ENCODE assay signal across 23 cellular contexts in genomic region chr11:114413958-114414357, GRCh38.
"Had no signal": no experiment of that assay in that cellular context is flagged by ENCODE, and none has a peak within 500 bp of the region (broad histone marks: within the 10 kb centered on the region; RNA-seq: fewer than 3 reads in every experiment).

No MANE protein-coding gene starts in this region.

- H3K4me1 ChIP-seq: gastroesophageal sphincter, left lung, lower lobe of right lung, parathyroid adenoma, psoas muscle, right lobe of liver, thyroid gland had no signal

- H3K9ac ChIP-seq: parathyroid adenoma had no signal

- H3K4me1 Mint-ChIP-seq: memory B cell; stimulated activated effector memory CD8-positive, alpha-beta T cell treated with anti-CD3 and anti-CD28 coated beads, Interleukin-12 subunit alpha, Interleukin-12 subunit beta, amount 100 ng/mL, for 72 hours had no signal

- DNase-seq: effector memory CD8-positive, alpha-beta T cell; esophagus squamous epithelium; foreskin fibroblast; head of caudate nucleus; left lung; lower lobe of right lung; midbrain; psoas muscle; retina; right lobe of liver; stimulated activated CD4-positive, alpha-beta T cell treated with anti-CD3 and anti-CD28 coated beads, Interleukin-4, amount 100 ng/mL, for 1 hour; stimulated activated CD8-positive, alpha-beta memory T cell treated with anti-CD3 and anti-CD28 coated beads, Interleukin-4, amount 100 ng/mL, for 48 hours; stimulated activated naive CD8-positive, alpha-beta T cell treated with anti-CD3 and anti-CD28 coated beads, Interleukin-15, Interleukin-2, amounts not matched to agents 100 U/mL and 50 U/mL, for 24 hours; thyroid gland had no signal

- H3K4me3 ChIP-seq: esophagus squamous epithelium, gastroesophageal sphincter, hepatocyte, left lung, lower lobe of right lung, psoas muscle, right lobe of liver, suprapubic skin, thyroid gland had no signal

- H3K27me3 Mint-ChIP-seq: dendritic cell treated with granulocyte-macrophage colony-stimulating factor and Interleukin-4, amounts not matched to agents 40 ng/mL and 50 ng/mL, for 4 days; effector memory CD8-positive, alpha-beta T cell; memory B cell; natural killer cell treated with Interleukin-12 subunit alpha and Interleukin-12 subunit beta and Interleukin-15 and Interleukin-18, amount 100 ng/mL, for 72 hours; type B pancreatic cell had no signal

- H3K9me3 ChIP-seq: esophagus squamous epithelium, gastroesophageal sphincter, left lung, lower lobe of right lung, psoas muscle, right lobe of liver, suprapubic skin, thyroid gland had no signal

- H3K27ac Mint-ChIP-seq: dendritic cell treated with granulocyte-macrophage colony-stimulating factor and Interleukin-4, amounts not matched to agents 40 ng/mL and 50 ng/mL, for 4 days; effector memory CD8-positive, alpha-beta T cell; memory B cell; natural killer cell treated with Interleukin-12 subunit alpha and Interleukin-12 subunit beta and Interleukin-15 and Interleukin-18, amount 100 ng/mL, for 72 hours; stimulated activated effector memory CD8-positive, alpha-beta T cell treated with anti-CD3 and anti-CD28 coated beads, Interleukin-12 subunit alpha, Interleukin-12 subunit beta, amount 100 ng/mL, for 72 hours; type B pancreatic cell had no signal

- H3K27me3 ChIP-seq: esophagus squamous epithelium, gastroesophageal sphincter, hepatocyte, left lung, right lobe of liver, suprapubic skin, thyroid gland had no signal

- H3K27ac ChIP-seq: esophagus squamous epithelium, gastroesophageal sphincter, hepatocyte, left lung, lower lobe of right lung, parathyroid adenoma, psoas muscle, right lobe of liver, suprapubic skin, thyroid gland had no signal

- H3K9me3 Mint-ChIP-seq: dendritic cell treated with granulocyte-macrophage colony-stimulating factor and Interleukin-4, amounts not matched to agents 40 ng/mL and 50 ng/mL, for 4 days; effector memory CD8-positive, alpha-beta T cell; memory B cell; natural killer cell treated with Interleukin-12 subunit alpha and Interleukin-12 subunit beta and Interleukin-15 and Interleukin-18, amount 100 ng/mL, for 72 hours; stimulated activated effector memory CD8-positive, alpha-beta T cell treated with anti-CD3 and anti-CD28 coated beads, Interleukin-12 subunit alpha, Interleukin-12 subunit beta, amount 100 ng/mL, for 72 hours; type B pancreatic cell had no signal

- H3K4me3 Mint-ChIP-seq: dendritic cell treated with granulocyte-macrophage colony-stimulating factor and Interleukin-4, amounts not matched to agents 40 ng/mL and 50 ng/mL, for 4 days; effector memory CD8-positive, alpha-beta T cell; memory B cell; natural killer cell treated with Interleukin-12 subunit alpha and Interleukin-12 subunit beta and Interleukin-15 and Interleukin-18, amount 100 ng/mL, for 72 hours; stimulated activated effector memory CD8-positive, alpha-beta T cell treated with anti-CD3 and anti-CD28 coated beads, Interleukin-12 subunit alpha, Interleukin-12 subunit beta, amount 100 ng/mL, for 72 hours; type B pancreatic cell had no signal

- ATAC-seq: effector memory CD8-positive, alpha-beta T cell; gastroesophageal sphincter; left lung; lower lobe of right lung; natural killer cell treated with Interleukin-12 subunit alpha and Interleukin-12 subunit beta and Interleukin-15 and Interleukin-18, amount 100 ng/mL, for 72 hours; psoas muscle; right lobe of liver; stimulated activated effector memory CD8-positive, alpha-beta T cell treated with anti-CD3 and anti-CD28 coated beads, Interleukin-12 subunit alpha, Interleukin-12 subunit beta, amount 100 ng/mL, for 72 hours; stimulated activated naive CD8-positive, alpha-beta T cell treated with anti-CD3 and anti-CD28 coated beads, Interleukin-15, Interleukin-2, amounts not matched to agents 100 U/mL and 50 U/mL, for 24 hours had no signal
